ENCODE assay signal across 20 cellular contexts in genomic region chr5:157944077-157944633, GRCh38.
DNase-seq lines count a peak whose midpoint lies in the region; ATAC-seq, FAIRE-seq and TF ChIP-seq lines count a peak whose summit lies in the region.
"Had no signal": no experiment of that assay in that cellular context is flagged by ENCODE, and none has a peak within 500 bp of the region (broad histone marks: within the 10 kb centered on the region; RNA-seq: fewer than 3 reads in every experiment).

No MANE protein-coding gene starts in this region.

- H3K27ac ChIP-seq in HUES48 (ENCODE audit: low read depth, low read length): peak overlapping the region; percentile 31
- H3K27ac ChIP-seq in astrocyte (ENCODE audit: low read depth, low read length): no peak overlapping the region
- H3K27ac ChIP-seq: BLaER1, SJSA1 had no signal

- H3K79me2 ChIP-seq in astrocyte (ENCODE audit: insufficient read depth, low read length): no peaks in the 10 kb centered on the region

- H3K27me3 ChIP-seq in HUES48 (ENCODE audit: control insufficient read depth, insufficient read depth, low read length): no peaks in the 10 kb centered on the region
- H3K27me3 ChIP-seq in astrocyte (ENCODE audit: insufficient read depth, low read length): no peaks in the 10 kb centered on the region
- H3K27me3 ChIP-seq: BLaER1, MG63, SJSA1 had no signal

- peaks cover 25% of the 10 kb centered on the region for H3K4me1 ChIP-seq in HUES48 (ENCODE audit: control insufficient read depth, insufficient read depth, low read length)
- H3K4me1 ChIP-seq in astrocyte (ENCODE audit: insufficient read depth, low read length): peaks cover 6% of the 10 kb centered on the region
- H3K4me1 ChIP-seq: BLaER1 had no signal

- H3K36me3 Mint-ChIP-seq in astrocyte (ENCODE audit: low read depth, unreplicated experiment): no peaks in the 10 kb centered on the region
- no peaks in the 10 kb centered on the region for H3K36me3 Mint-ChIP-seq in immature natural killer cell

- no peak for ATAC-seq in GM19467 (IDR thresholded peaks at IDR 0.05; ENCODE audit: unreplicated experiment)
- ATAC-seq: Right ventricle myocardium inferior had no signal

- H3K4me1 Mint-ChIP-seq in astrocyte (ENCODE audit: low read depth, unreplicated experiment) (peaks cover 11% of the 10 kb centered on the region), immature natural killer cell (peaks cover 5 to 6% of the 10 kb centered on the region in 2 donors)

- TF ChIP-seq CTCF in astrocyte (IDR thresholded peaks at IDR 0.05; ENCODE audit: insufficient read depth, low read depth, low read length): no peak

- no peak overlapping the region for H3K4me2 ChIP-seq in astrocyte (ENCODE audit: low read length)
- H3K4me2 ChIP-seq: BLaER1 had no signal

- no peak overlapping the region for H3K4me3 ChIP-seq in HUES48 (ENCODE audit: low read depth, low read length)
- no peak overlapping the region for H3K4me3 ChIP-seq in astrocyte (ENCODE audit: insufficient read depth, low read depth, low read length)
- H3K4me3 ChIP-seq: BLaER1, HAP-1, MG63, SJSA1 had no signal

- H3K4me3 Mint-ChIP-seq in astrocyte (ENCODE audit: unreplicated experiment) (no peak overlapping the region), immature natural killer cell (no peak overlapping the region)
- H3K4me3 Mint-ChIP-seq: CD4-positive, alpha-beta T cell had no signal

- H3K9ac ChIP-seq in HUES48 (ENCODE audit: low read depth, low read length) (no peak overlapping the region), astrocyte (ENCODE audit: low read length) (no peak overlapping the region)
- H3K9ac ChIP-seq: BLaER1 had no signal

- H3K9me3 ChIP-seq in HUES48 (ENCODE audit: control insufficient read depth, insufficient read depth, low read length) (no peaks in the 10 kb centered on the region), astrocyte (ENCODE audit: insufficient read depth, low read depth, low read length) (no peaks in the 10 kb centered on the region)
- H3K9me3 ChIP-seq: BLaER1, HAP-1, MG63, SJSA1 had no signal

- H3K36me3 ChIP-seq in HUES48 (ENCODE audit: control insufficient read depth, insufficient read depth, low read length) (no peaks in the 10 kb centered on the region), astrocyte (ENCODE audit: insufficient read depth, low read length) (no peaks in the 10 kb centered on the region)
- H3K36me3 ChIP-seq: BLaER1, HAP-1, MG63, SJSA1 had no signal

- no peak for FAIRE-seq in astrocyte (lab: Jason Lieb, UNC)

- DNase-seq in astrocyte (ENCODE audit: low read depth) (no peak), iPS-NIHi7 (ENCODE audit: extremely low spot score) (peak; percentile 41), immature natural killer cell (no peak), occipital lobe (lab: John Stamatoyannopoulos, UW) (no peak)
- DNase-seq in activated CD4-positive, alpha-beta T cell treated with anti-CD3 and anti-CD28 coated beads, Interleukin-2, amount 50 U/mL, for 4 hours: no peak
- DNase-seq: ACHN; CD4-positive, alpha-beta T cell; COR-L47; DMS79; MG63; NCI-H1417; NCI-H1694 treated with DMSO at 0.1 percent for 48 hours; NCI-H446 treated with DMSO at 0.1 percent for 48 hours; NCI-H526 treated with DMSO at 0.1 percent for 48 hours had no signal

- H2AFZ ChIP-seq in astrocyte (ENCODE audit: low read depth, low read length): no peak overlapping the region

- H3K9me3 Mint-ChIP-seq in astrocyte (ENCODE audit: unreplicated experiment) (no peaks in the 10 kb centered on the region), immature natural killer cell (no peaks in the 10 kb centered on the region)
- H3K9me3 Mint-ChIP-seq: CD4-positive, alpha-beta T cell had no signal

- H3K27me3 Mint-ChIP-seq in astrocyte (ENCODE audit: low read depth, unreplicated experiment) (no peaks in the 10 kb centered on the region), immature natural killer cell (ENCODE audit: low read depth in 3 of 3) (peaks cover 4 to 7% (median 5%) of the 10 kb centered on the region in 3 donors)

- H4K20me1 ChIP-seq in astrocyte (ENCODE audit: insufficient read depth, low read length): no peaks in the 10 kb centered on the region
- H4K20me1 ChIP-seq: BLaER1 had no signal

- H3K27ac Mint-ChIP-seq in astrocyte (ENCODE audit: unreplicated experiment): peak overlapping the region; percentile 72
- peak overlapping the region in 1 of 6 donors; percentile 52 for H3K27ac Mint-ChIP-seq in immature natural killer cell
- H3K27ac Mint-ChIP-seq: CD4-positive, alpha-beta T cell had no signal
